1 cellular context compared by ENCODE assay signal in the genomic region with DNA sequence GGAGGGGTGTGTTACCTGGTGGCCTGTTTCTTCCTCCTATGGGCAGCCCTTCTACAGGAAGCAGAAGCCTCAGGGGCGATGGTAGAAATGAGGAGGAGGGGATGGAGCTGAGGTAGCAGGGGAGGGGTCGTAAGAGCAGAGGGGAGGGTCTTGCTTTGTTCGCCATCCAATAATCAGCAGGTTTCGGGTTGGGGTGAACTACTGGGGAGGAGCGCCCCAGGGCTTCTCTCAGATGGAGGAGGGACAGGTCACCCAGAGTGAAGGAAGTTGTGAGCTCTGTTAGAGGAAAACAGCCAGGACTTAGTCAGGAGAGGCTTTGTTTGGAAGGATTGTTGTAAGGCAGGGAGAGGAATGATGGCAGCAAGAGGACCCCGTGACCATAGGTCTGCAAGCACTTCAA.
TF ChIP-seq lines count a peak whose summit lies in the region.

No MANE protein-coding gene starts in this region.

TF ChIP-seq in WTC11, 78 proteins besides CTCF, POLR2A, EP300 and RAD21 (continued from another document):
- TF ChIP-seq, protein P1, sequence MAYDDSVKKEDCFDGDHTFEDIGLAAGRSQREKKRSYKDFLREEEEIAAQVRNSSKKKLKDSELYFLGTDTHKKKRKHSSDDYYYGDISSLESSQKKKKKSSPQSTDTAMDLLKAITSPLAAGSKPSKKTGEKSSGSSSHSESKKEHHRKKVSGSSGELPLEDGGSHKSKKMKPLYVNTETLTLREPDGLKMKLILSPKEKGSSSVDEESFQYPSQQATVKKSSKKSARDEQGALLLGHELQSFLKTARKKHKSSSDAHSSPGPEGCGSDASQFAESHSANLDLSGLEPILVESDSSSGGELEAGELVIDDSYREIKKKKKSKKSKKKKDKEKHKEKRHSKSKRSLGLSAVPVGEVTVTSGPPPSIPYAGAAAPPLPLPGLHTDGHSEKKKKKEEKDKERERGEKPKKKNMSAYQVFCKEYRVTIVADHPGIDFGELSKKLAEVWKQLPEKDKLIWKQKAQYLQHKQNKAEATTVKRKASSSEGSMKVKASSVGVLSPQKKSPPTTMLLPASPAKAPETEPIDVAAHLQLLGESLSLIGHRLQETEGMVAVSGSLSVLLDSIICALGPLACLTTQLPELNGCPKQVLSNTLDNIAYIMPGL (CRISPR knock-in tag; IDR thresholded peaks at IDR 0.05) = no peak
- no peak for TF ChIP-seq HMGA2 (CRISPR knock-in tag; IDR thresholded peaks at IDR 0.05)
- no peak for TF ChIP-seq SMAD4 (CRISPR knock-in tag; IDR thresholded peaks at IDR 0.05)
- TF ChIP-seq CBFB (CRISPR knock-in tag; IDR thresholded peaks at IDR 0.05; ENCODE audit: low read depth) = no peak
- TF ChIP-seq, protein P2, sequence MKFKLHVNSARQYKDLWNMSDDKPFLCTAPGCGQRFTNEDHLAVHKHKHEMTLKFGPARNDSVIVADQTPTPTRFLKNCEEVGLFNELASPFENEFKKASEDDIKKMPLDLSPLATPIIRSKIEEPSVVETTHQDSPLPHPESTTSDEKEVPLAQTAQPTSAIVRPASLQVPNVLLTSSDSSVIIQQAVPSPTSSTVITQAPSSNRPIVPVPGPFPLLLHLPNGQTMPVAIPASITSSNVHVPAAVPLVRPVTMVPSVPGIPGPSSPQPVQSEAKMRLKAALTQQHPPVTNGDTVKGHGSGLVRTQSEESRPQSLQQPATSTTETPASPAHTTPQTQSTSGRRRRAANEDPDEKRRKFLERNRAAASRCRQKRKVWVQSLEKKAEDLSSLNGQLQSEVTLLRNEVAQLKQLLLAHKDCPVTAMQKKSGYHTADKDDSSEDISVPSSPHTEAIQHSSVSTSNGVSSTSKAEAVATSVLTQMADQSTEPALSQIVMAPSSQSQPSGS (CRISPR knock-in tag; IDR thresholded peaks at IDR 0.05; ENCODE audit: borderline replicate concordance, low read depth) = no peak
- TF ChIP-seq, protein P3, sequence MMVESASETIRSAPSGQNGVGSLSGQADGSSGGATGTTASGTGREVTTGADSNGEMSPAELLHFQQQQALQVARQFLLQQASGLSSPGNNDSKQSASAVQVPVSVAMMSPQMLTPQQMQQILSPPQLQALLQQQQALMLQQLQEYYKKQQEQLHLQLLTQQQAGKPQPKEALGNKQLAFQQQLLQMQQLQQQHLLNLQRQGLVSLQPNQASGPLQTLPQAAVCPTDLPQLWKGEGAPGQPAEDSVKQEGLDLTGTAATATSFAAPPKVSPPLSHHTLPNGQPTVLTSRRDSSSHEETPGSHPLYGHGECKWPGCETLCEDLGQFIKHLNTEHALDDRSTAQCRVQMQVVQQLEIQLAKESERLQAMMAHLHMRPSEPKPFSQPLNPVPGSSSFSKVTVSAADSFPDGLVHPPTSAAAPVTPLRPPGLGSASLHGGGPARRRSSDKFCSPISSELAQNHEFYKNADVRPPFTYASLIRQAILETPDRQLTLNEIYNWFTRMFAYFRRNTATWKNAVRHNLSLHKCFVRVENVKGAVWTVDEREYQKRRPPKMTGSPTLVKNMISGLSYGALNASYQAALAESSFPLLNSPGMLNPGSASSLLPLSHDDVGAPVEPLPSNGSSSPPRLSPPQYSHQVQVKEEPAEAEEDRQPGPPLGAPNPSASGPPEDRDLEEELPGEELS (CRISPR knock-in tag; IDR thresholded peaks at IDR 0.05) = no peak
- TF ChIP-seq, protein P4, sequence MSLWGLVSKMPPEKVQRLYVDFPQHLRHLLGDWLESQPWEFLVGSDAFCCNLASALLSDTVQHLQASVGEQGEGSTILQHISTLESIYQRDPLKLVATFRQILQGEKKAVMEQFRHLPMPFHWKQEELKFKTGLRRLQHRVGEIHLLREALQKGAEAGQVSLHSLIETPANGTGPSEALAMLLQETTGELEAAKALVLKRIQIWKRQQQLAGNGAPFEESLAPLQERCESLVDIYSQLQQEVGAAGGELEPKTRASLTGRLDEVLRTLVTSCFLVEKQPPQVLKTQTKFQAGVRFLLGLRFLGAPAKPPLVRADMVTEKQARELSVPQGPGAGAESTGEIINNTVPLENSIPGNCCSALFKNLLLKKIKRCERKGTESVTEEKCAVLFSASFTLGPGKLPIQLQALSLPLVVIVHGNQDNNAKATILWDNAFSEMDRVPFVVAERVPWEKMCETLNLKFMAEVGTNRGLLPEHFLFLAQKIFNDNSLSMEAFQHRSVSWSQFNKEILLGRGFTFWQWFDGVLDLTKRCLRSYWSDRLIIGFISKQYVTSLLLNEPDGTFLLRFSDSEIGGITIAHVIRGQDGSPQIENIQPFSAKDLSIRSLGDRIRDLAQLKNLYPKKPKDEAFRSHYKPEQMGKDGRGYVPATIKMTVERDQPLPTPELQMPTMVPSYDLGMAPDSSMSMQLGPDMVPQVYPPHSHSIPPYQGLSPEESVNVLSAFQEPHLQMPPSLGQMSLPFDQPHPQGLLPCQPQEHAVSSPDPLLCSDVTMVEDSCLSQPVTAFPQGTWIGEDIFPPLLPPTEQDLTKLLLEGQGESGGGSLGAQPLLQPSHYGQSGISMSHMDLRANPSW (CRISPR knock-in tag; conservative IDR thresholded peaks at IDR 0.05; ENCODE audit: low read depth) = no peak
